21 cellular contexts compared by ENCODE assay signal in genomic region chr6:79011940-79012339, GRCh38.
DNase-seq lines count a peak whose midpoint lies in the region; ATAC-seq, FAIRE-seq and TF ChIP-seq lines count a peak whose summit lies in the region.
"Had no signal": no experiment of that assay in that cellular context is flagged by ENCODE, and none has a peak within 500 bp of the region (broad histone marks: within the 10 kb centered on the region; RNA-seq: fewer than 3 reads in every experiment).

No MANE protein-coding gene starts in this region.

- no peak overlapping the region for H3K27ac Mint-ChIP-seq in CD4-positive, alpha-beta memory T cell
- H3K27ac Mint-ChIP-seq: B cell; CD4-positive, alpha-beta T cell had no signal

- no peaks in the 10 kb centered on the region for H3K9me1 ChIP-seq in K562 (ENCODE audit: control insufficient read depth, insufficient read depth, low read length)

- no peak overlapping the region for H3K4me3 ChIP-seq in K562
- H3K4me3 ChIP-seq in CD4-positive, alpha-beta memory T cell (ENCODE audit: low read length in 2 of 2) = no peak overlapping the region
- H3K4me3 ChIP-seq: A549; BLaER1 treated with 17β-estradiol and CSF1 and Interleukin-3, amounts not matched to agents 10 nM and 100 nM; GM12878 had no signal

- POLR2A ChIA-PET in K562 (lab: Yijun Ruan, JAX) = no interaction called here
- POLR2A ChIA-PET in CD4-positive, alpha-beta memory T cell (lab: Charles Lee; ENCODE audit: partially characterized antibody) = no interaction called here

- no peak overlapping the region for H3K4me2 ChIP-seq in K562 (ENCODE audit: insufficient read depth, low read length)
- H3K4me2 ChIP-seq: A549; BLaER1 treated with 17β-estradiol and CSF1 and Interleukin-3, amounts not matched to agents 10 nM and 100 nM had no signal

- FAIRE-seq in A204.1 (lab: Jason Lieb, UNC) = peak; percentile 76
- peak; percentile 82 for FAIRE-seq in G401.6 (lab: Jason Lieb, UNC)
- no peak for FAIRE-seq in K562 (lab: Jason Lieb, UNC)
- FAIRE-seq in endometrium (lab: Jason Lieb, UNC) = peak; percentile 76
- FAIRE-seq: A549, GM12878, GM18507 had no signal

- no peaks in the 10 kb centered on the region for H3K27me3 Mint-ChIP-seq in CD4-positive, alpha-beta memory T cell
- H3K27me3 Mint-ChIP-seq: B cell; CD4-positive, alpha-beta T cell; CD8-positive, alpha-beta memory T cell had no signal

- TF ChIP-seq RAD21 in K562 (CRISPR knock-in tag; conservative IDR thresholded peaks at IDR 0.05 in 1 of 2, IDR thresholded peaks at IDR 0.05 in 1 of 2) = no peak

- H3K27me3 ChIP-seq in K562 (ENCODE audit: control insufficient read depth in 2 of 2, insufficient read depth in 2 of 2, low read length in 2 of 2) = no peaks in the 10 kb centered on the region
- no peaks in the 10 kb centered on the region for H3K27me3 ChIP-seq in CD4-positive, alpha-beta memory T cell (ENCODE audit: insufficient read depth, low read length)
- H3K27me3 ChIP-seq: BLaER1 treated with 17β-estradiol and CSF1 and Interleukin-3, amounts not matched to agents 10 nM and 100 nM had no signal

- TF ChIP-seq CTCF in K562 (IDR thresholded peaks at IDR 0.05 in 2 of 3, conservative IDR thresholded peaks at IDR 0.05 in 1 of 3; ENCODE audit: insufficient read depth in 2 of 3, low read depth in 1 of 3, low read length in 3 of 3) = no peak

- in situ Hi-C loops in K562 (cut with MboI) = no loop called here

- no peaks in the 10 kb centered on the region for H3K4me1 ChIP-seq in K562 (replicated peaks in 1 of 2; ENCODE audit: control insufficient read depth in 2 of 2, insufficient read depth in 2 of 2, low read length in 2 of 2)
- H3K4me1 ChIP-seq in CD4-positive, alpha-beta memory T cell (ENCODE audit: insufficient read depth, low read length) = no peaks in the 10 kb centered on the region
- H3K4me1 ChIP-seq: A549; BLaER1 treated with 17β-estradiol and CSF1 and Interleukin-3, amounts not matched to agents 10 nM and 100 nM had no signal

- BruUV-seq in K562 (replicated peaks; lab: Mats Ljungman, UMichigan) = no TSS peak

- H3K27ac ChIP-seq in K562 (ENCODE audit: extremely low read depth, low read depth, low read length) = no peak overlapping the region
- H3K27ac ChIP-seq in CD4-positive, alpha-beta memory T cell (ENCODE audit: low read depth, low read length) = no peak overlapping the region
- H3K27ac ChIP-seq: A549; BLaER1 treated with 17β-estradiol and CSF1 and Interleukin-3, amounts not matched to agents 10 nM and 100 nM; C4-2B had no signal

- H3K36me3 ChIP-seq in K562 (ENCODE audit: control insufficient read depth, insufficient read depth, low read length) = peaks cover 85% of the 10 kb centered on the region; the same call in 2 of the 3 replicates
- peaks cover 20% of the 10 kb centered on the region for H3K36me3 ChIP-seq in CD4-positive, alpha-beta memory T cell (ENCODE audit: insufficient read depth, low read length)

- H3K9ac ChIP-seq in K562 (ENCODE audit: insufficient read depth in 1 of 2, low read depth in 2 of 2, low read length in 2 of 2) = no peak overlapping the region
- H3K9ac ChIP-seq: BLaER1 treated with 17β-estradiol and CSF1 and Interleukin-3, amounts not matched to agents 10 nM and 100 nM had no signal

- intact Hi-C loops in K562 (cut with micrococcal nuclease) = no loop called here
- intact Hi-C loops in CD4-positive, alpha-beta memory T cell (cut with micrococcal nuclease) = loop anchor here (5.0 kb wide), 1 partner anchor 55 kb away; no protein-coding TSS in a partner anchor

- no peaks in the 10 kb centered on the region for H4K20me1 ChIP-seq in K562 (replicated peaks; ENCODE audit: control insufficient read depth, insufficient read depth, low read length)
- H4K20me1 ChIP-seq: BLaER1 treated with 17β-estradiol and CSF1 and Interleukin-3, amounts not matched to agents 10 nM and 100 nM had no signal

- H3K4me3 Mint-ChIP-seq in CD4-positive, alpha-beta memory T cell = no peak overlapping the region
- H3K4me3 Mint-ChIP-seq: B cell; CD4-positive, alpha-beta T cell; CD8-positive, alpha-beta memory T cell had no signal

- H3K4me1 Mint-ChIP-seq in CD4-positive, alpha-beta memory T cell = peaks cover 7 to 12% (median 10%) of the 10 kb centered on the region in 4 donors
- H3K4me1 Mint-ChIP-seq: B cell had no signal

- CTCF ChIA-PET in K562 (lab: Yijun Ruan, JAX; ENCODE audit: low intra/inter-chr PET ratio) = no interaction called here
- CTCF ChIA-PET in CD4-positive, alpha-beta memory T cell (lab: Charles Lee; ENCODE audit: partially characterized antibody) = no interaction called here

- no peak overlapping the region for H2AFZ ChIP-seq in K562 (ENCODE audit: low read depth, low read length)

- ATAC-seq in K562 (no peak), HG03095 (IDR thresholded peaks at IDR 0.05; ENCODE audit: unreplicated experiment) (no peak), GM19395 (IDR thresholded peaks at IDR 0.05; ENCODE audit: unreplicated experiment) (no peak)
- ATAC-seq: A549, GM12878 had no signal

- no peaks in the 10 kb centered on the region for H3K9me3 Mint-ChIP-seq in CD4-positive, alpha-beta memory T cell
- H3K9me3 Mint-ChIP-seq: CD4-positive, alpha-beta T cell; CD8-positive, alpha-beta memory T cell had no signal

- H3K79me2 ChIP-seq in K562 (ENCODE audit: control insufficient read depth, insufficient read depth, low read length) = no peaks in the 10 kb centered on the region

- peaks cover 60 to 63% of the 10 kb centered on the region in 2 donors for H3K36me3 Mint-ChIP-seq in CD4-positive, alpha-beta memory T cell

- no peak for TF ChIP-seq POLR2A in K562 (conservative IDR thresholded peaks at IDR 0.05)

- DNase-seq in K562 (ENCODE audit: extremely low read depth in 1 of 4, low spot score in 3 of 4) (no peak), DMS 273 (lab: John Stamatoyannopoulos, UW; ENCODE audit: unreplicated experiment) (no peak)
- DNase-seq in CD4-positive, alpha-beta memory T cell = no peak
- DNase-seq: 8988T; AML-193; CD4-positive, alpha-beta T cell; CD8-positive, alpha-beta memory T cell; COR-L47; DMS79 treated with DMSO at 0.1 percent for 48 hours; GDM1 had no signal

- TF ChIP-seq EP300 in K562 (IDR thresholded peaks at IDR 0.05; ENCODE audit: low read length) = no peak

- H3K9me3 ChIP-seq in K562 (replicated peaks; ENCODE audit: control insufficient read depth, insufficient read depth, low read depth, low read length) = no peaks in the 10 kb centered on the region
- H3K9me3 ChIP-seq in CD4-positive, alpha-beta memory T cell (ENCODE audit: control insufficient read depth in 1 of 2, low read length in 2 of 2) = no peaks in the 10 kb centered on the region
- H3K9me3 ChIP-seq: A549; BLaER1 treated with 17β-estradiol and CSF1 and Interleukin-3, amounts not matched to agents 10 nM and 100 nM had no signal

TF ChIP-seq in K562, 482 proteins besides CTCF, POLR2A, EP300 and RAD21:
- no peak for TF ChIP-seq NR2C2 (CRISPR knock-in tag; IDR thresholded peaks at IDR 0.05)
- TF ChIP-seq NR2C2 (tag; IDR thresholded peaks at IDR 0.05) = no peak
- peak; percentile 78 for TF ChIP-seq ZNF316 (IDR thresholded peaks at IDR 0.05)
- TF ChIP-seq C11orf30 (IDR thresholded peaks at IDR 0.05; ENCODE audit: low read depth) = peak; percentile 29; the same call in 1 of the 2 replicates
